In the genomic region with DNA sequence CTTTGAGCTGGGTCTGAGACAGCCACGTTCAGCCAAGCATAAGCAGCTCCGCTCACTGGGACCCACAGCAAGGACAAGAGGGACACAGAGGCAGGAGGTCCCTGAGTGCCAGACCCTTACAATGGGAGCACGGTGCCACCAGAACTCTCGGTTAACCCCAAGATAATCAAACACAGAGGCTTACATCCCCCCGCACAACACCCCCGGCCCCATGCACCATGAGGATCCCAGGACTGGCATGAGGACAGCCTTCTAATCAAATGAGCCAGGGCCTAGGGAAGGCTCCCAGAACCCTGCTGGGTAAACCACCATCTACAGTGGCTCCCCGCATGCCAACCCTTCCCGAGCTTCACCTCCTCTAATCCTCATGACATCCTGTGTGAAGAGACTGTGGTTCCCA, we compare ENCODE assay signal across 18 cellular contexts. TPM values are rescaled to one million over a fixed set of nuclear protein-coding genes. Genes with fewer than 3 reads are reported as not detected.
A peak's percentile ranks its signal among the peaks of the same experiment; 100 is the strongest.
DNase-seq lines count a peak whose midpoint lies in the region; ATAC-seq, FAIRE-seq and TF ChIP-seq lines count a peak whose summit lies in the region.
"Had no signal": no experiment of that assay in that cellular context is flagged by ENCODE, and none has a peak within 500 bp of the region (broad histone marks: within the 10 kb centered on the region; RNA-seq: fewer than 3 reads in every experiment).

No MANE protein-coding gene starts in this region.

- intact Hi-C loops in heart left ventricle (cut with DNase I) = no loop called here
- intact Hi-C loops in left cardiac atrium (cut with DNase I) = no loop called here
- intact Hi-C loops in lower lobe of right lung (cut with DNase I) = no loop called here
- intact Hi-C loops in spleen (cut with DNase I; ENCODE audit: low total_unique reads) = no loop called here

- H3K36me3 ChIP-seq in heart left ventricle (no peaks in the 10 kb centered on the region), bronchial epithelial cell (ENCODE audit: control insufficient read depth, insufficient read depth, low read length) (no peaks in the 10 kb centered on the region), lower lobe of right lung (no peaks in the 10 kb centered on the region), spleen (no peaks in the 10 kb centered on the region)
- H3K36me3 ChIP-seq: BLaER1 had no signal

- TF ChIP-seq CTCF in heart left ventricle (IDR thresholded peaks at IDR 0.05) = no peak
- TF ChIP-seq CTCF in bronchial epithelial cell (IDR thresholded peaks at IDR 0.05; ENCODE audit: insufficient read depth, low read length, severe bottlenecking) = no peak
- TF ChIP-seq CTCF in lower lobe of right lung (IDR thresholded peaks at IDR 0.05) = no peak
- no peak for TF ChIP-seq CTCF in spleen (IDR thresholded peaks at IDR 0.05 in 8 of 11, conservative IDR thresholded peaks at IDR 0.05 in 3 of 11)

- whole genome bisulfite sequencing in heart left ventricle, 4 donors = 90 to 98% (median 94%) methylated on average over 6 to 8 of the region's 8 CpGs
- WGBS in spleen, 5 donors = 87 to 96% (median 90%) methylated on average over 8 of the region's 8 CpGs

- H3K4me1 ChIP-seq in heart left ventricle (peaks cover 0 to 12% (median 2%) of the 10 kb centered on the region in 12 donors), lower lobe of right lung (peaks cover 10% of the 10 kb centered on the region), spleen (no peaks in the 10 kb centered on the region)
- H3K4me1 ChIP-seq: BLaER1 had no signal

- no peak for TF ChIP-seq POLR2A in heart left ventricle (IDR thresholded peaks at IDR 0.05)
- no peak for TF ChIP-seq POLR2A in spleen (IDR thresholded peaks at IDR 0.05)

- FAIRE-seq in bronchial epithelial cell (lab: Jason Lieb, UNC) = peak; percentile 64
- FAIRE-seq: GM12892, GM19239 had no signal

- no peaks in the 10 kb centered on the region for H3K9me3 ChIP-seq in heart left ventricle
- no peaks in the 10 kb centered on the region for H3K9me3 ChIP-seq in lower lobe of right lung
- no peaks in the 10 kb centered on the region for H3K9me3 ChIP-seq in spleen
- H3K9me3 ChIP-seq: BLaER1, Caco-2 had no signal

- H3K4me3 ChIP-seq in heart left ventricle = no peak overlapping the region
- H3K4me3 ChIP-seq in bronchial epithelial cell (ENCODE audit: low read depth, low read length) = no peak overlapping the region
- no peak overlapping the region for H3K4me3 ChIP-seq in lower lobe of right lung
- H3K4me3 ChIP-seq in spleen = no peak overlapping the region
- H3K4me3 ChIP-seq: BLaER1 had no signal

- H3K27me3 ChIP-seq in heart left ventricle = no peaks in the 10 kb centered on the region
- peaks cover 2% of the 10 kb centered on the region for H3K27me3 ChIP-seq in bronchial epithelial cell (ENCODE audit: control insufficient read depth, insufficient read depth, low read length)
- no peaks in the 10 kb centered on the region for H3K27me3 ChIP-seq in lower lobe of right lung (ENCODE audit: low read depth)
- peaks cover 0 to 39% (median 0%) of the 10 kb centered on the region in 7 donors for H3K27me3 ChIP-seq in spleen (replicated peaks in 1 of 7)

- no peak for ATAC-seq in heart left ventricle
- ATAC-seq in left cardiac atrium = no peak
- no peak for ATAC-seq in lower lobe of right lung
- no peak for ATAC-seq in HG03108 (IDR thresholded peaks at IDR 0.05; ENCODE audit: unreplicated experiment)
- ATAC-seq: HCT116 had no signal

- DNase-seq in heart left ventricle = peak in 3 of 5 donors; percentile 8 to 33 (median 20)
- no peak for DNase-seq in left cardiac atrium
- no peak for DNase-seq in bronchial epithelial cell (ENCODE audit: low read depth)
- peak; percentile 31 for DNase-seq in lower lobe of right lung
- DNase-seq in SKM-1 treated with dmso at 0.1 percent for 144 hours (lab: John Stamatoyannopoulos, UW; ENCODE audit: unreplicated experiment) = no peak
- DNase-seq in spleen = no peak
- DNase-seq: 8988T; AML-193; Caco-2; CD8-positive, alpha-beta memory T cell; DND-41; GDM1 had no signal

- H3K27ac ChIP-seq in heart left ventricle (no peak overlapping the region), lower lobe of right lung (no peak overlapping the region), spleen (no peak overlapping the region)
- H3K27ac ChIP-seq: BLaER1, HL-60 had no signal

RNA-seq across cellular contexts. Expression of gene GFPT2, which starts 7.4 kb away (rescaled TPM):
- total RNA-seq in heart left ventricle (10 to 100 TPM in 4 of 9 donors, 1 to 10 TPM in 5; 3.7 to 33.9 (median 8.5) TPM), left cardiac atrium (10 to 100 TPM; 27.3 to 44.5 TPM), bronchial epithelial cell (0.26 and 0.53 TPM in 2 replicates), lower lobe of right lung (13.4 TPM), spleen (1 to 10 TPM; 1.2 to 4.7 (median 2.0) TPM)
- polyA plus RNA-seq in heart left ventricle (1 to 10 TPM; 4.1 to 9.9 TPM), spleen (1 to 10 TPM; 1.2 to 1.5 (median 1.5) TPM)

RNA-seq across cellular contexts. Expression of gene MAPK9, which starts 53.9 kb away (rescaled TPM):
- total RNA-seq in heart left ventricle = 10 to 100 TPM; 26.0 to 51.3 (median 41.4) TPM
- 10 to 100 TPM; 15.2 to 22.4 TPM for polyA plus RNA-seq in heart left ventricle
- total RNA-seq in left cardiac atrium = 10 to 100 TPM; 33.8 to 38.8 TPM
- 19.7 and 23.2 TPM in 2 replicates for total RNA-seq in bronchial epithelial cell
- total RNA-seq in lower lobe of right lung = 43.1 TPM
- 10 to 100 TPM; 30.7 to 38.5 (median 33.4) TPM for total RNA-seq in spleen
- 10 to 100 TPM in 2 of 3 donors, 1 to 10 TPM in 1; 8.9 to 13.9 (median 10.3) TPM for polyA plus RNA-seq in spleen

Comparison
In these comparisons a context has a peak if more than half of its experiments do, and no peak if none do; other contexts are left out.
1. DNase-seq: peak in heart left ventricle (3 of 5) and lower lobe of right lung (single experiment); none in left cardiac atrium (single experiment), bronchial epithelial cell (single experiment), SKM-1 treated with dmso at 0.1 percent for 144 hours (single experiment) and spleen (single experiment).